8 cellular contexts compared by ENCODE assay signal in genomic region chr1:154272217-154272998, GRCh38. TPM values are rescaled to one million over a fixed set of nuclear protein-coding genes. Genes with fewer than 3 reads are reported as not detected.
A peak's percentile ranks its signal among the peaks of the same experiment; 100 is the strongest.
DNase-seq lines count a peak whose midpoint lies in the region; ATAC-seq and TF ChIP-seq lines count a peak whose summit lies in the region.

Gene HAX1, plus strand, starts transcription at chr1:154272629. Its CDS starts 95 bp downstream, at chr1:154272724.

- no peaks in the 10 kb centered on the region for H3K27me3 Mint-ChIP-seq in IgD-negative memory B cell

- DNase-seq in DMS153 (lab: John Stamatoyannopoulos, UW) (peak; percentile 93), OCI-M2 (lab: John Stamatoyannopoulos, UW; ENCODE audit: unreplicated experiment) (peak; percentile 83), activated T-cell treated with anti-CD3 and anti-CD28 coated beads for 48 hours (ENCODE audit: low read depth) (peak; percentile 94), erythroblast (lab: John Stamatoyannopoulos, UW) (peak; percentile 97)
- DNase-seq in stimulated activated CD8-positive, alpha-beta memory T cell treated with anti-CD3 and anti-CD28 coated beads, Interleukin-7, amount 100 ng/mL, for 24 hours (ENCODE audit: low read depth): peak; percentile 94

- H3K36me3 ChIP-seq in mucosa of stomach (ENCODE audit: control insufficient read depth, insufficient read depth, low read length): peaks cover 6% of the 10 kb centered on the region

- H3K36me3 Mint-ChIP-seq in IgD-negative memory B cell: peaks cover 2% of the 10 kb centered on the region

- no peaks in the 10 kb centered on the region for H3K9me3 ChIP-seq in mucosa of stomach (ENCODE audit: control insufficient read depth, low read length)

- H3K4me1 Mint-ChIP-seq in IgD-negative memory B cell: peaks cover 15 to 25% (median 18%) of the 10 kb centered on the region in 3 donors

- peak within 1 kb of the TSS; percentile 92 for H3K4me3 ChIP-seq in mucosa of stomach (ENCODE audit: low read length)

- H3K9ac ChIP-seq in mucosa of stomach (ENCODE audit: low read length): peak within 1 kb of the TSS; percentile 95

- H3K4me3 Mint-ChIP-seq in IgD-negative memory B cell: peak within 1 kb of the TSS; percentile 96 to 98 (median 97)

- ATAC-seq in GM21528 (IDR thresholded peaks at IDR 0.05; ENCODE audit: low FRiP score, unreplicated experiment): peak; percentile 85

- peaks cover 16% of the 10 kb centered on the region for H3K4me1 ChIP-seq in mucosa of stomach (ENCODE audit: control insufficient read depth, insufficient read depth, low read length)

- H3K27ac Mint-ChIP-seq in IgD-negative memory B cell: peak within 1 kb of the TSS; percentile 90 to 99 (median 98)

- no peaks in the 10 kb centered on the region for H3K9me3 Mint-ChIP-seq in IgD-negative memory B cell

- no peaks in the 10 kb centered on the region for H3K27me3 ChIP-seq in mucosa of stomach (ENCODE audit: control insufficient read depth, insufficient read depth, low read length)

- TF ChIP-seq POLR2A in erythroblast (IDR thresholded peaks at IDR 0.05; ENCODE audit: low read length): peak; percentile 91

RNA-seq across cellular contexts. Expression of gene HAX1, which starts in this region (rescaled TPM):
- 119 TPM for polyA plus RNA-seq in IgD-negative memory B cell

Comparison
In these comparisons a context has a peak if more than half of its experiments do, and no peak if none do; other contexts are left out.
1. Peak in every context shown above with its lines: DNase-seq, ATAC-seq and H3K4me3 ChIP-seq.